ENCODE assay signal across 8 cellular contexts in the genomic region with DNA sequence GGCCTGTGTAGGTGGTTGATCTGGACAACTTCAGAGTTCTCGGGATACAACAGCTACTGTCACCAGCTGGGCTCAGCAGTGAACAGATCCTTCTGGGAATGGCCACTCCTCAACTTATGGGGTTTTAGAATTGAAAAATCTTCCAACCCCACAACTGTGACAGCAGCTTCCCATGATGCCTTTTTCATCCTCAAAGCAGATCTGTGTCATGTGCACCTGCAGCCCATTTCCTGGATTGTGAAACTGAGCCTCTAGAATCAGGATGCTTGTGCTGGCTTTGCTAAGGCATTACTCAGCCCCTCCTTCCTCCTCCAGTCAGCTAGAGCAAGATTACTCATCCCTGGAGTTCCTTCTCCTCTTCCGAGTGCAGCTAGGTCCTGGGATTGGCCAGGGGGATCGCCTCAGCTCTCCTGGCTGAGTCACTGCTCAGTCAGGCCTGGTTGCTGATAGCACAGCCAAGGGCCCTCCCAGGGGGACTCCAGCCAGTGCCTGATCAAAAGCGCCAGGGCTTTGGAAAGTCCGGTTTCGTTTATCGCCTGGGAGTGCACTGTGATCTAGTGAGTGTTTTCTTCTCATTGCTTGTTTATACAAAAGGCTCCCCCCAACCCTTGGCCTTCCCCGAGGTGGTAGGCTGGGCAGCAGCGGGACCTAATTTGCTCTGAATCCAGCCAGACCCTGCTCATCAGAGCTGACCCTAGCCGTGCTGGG. TPM values are rescaled to one million over a fixed set of nuclear protein-coding genes. Genes with fewer than 3 reads are reported as not detected.
DNase-seq lines count a peak whose midpoint lies in the region; ATAC-seq and TF ChIP-seq lines count a peak whose summit lies in the region.

No MANE protein-coding gene starts in this region.

- no peaks in the 10 kb centered on the region for H3K27me3 ChIP-seq in BJ (ENCODE audit: control insufficient read depth, insufficient read depth, low read length)
- no peaks in the 10 kb centered on the region for H3K27me3 ChIP-seq in layer of hippocampus (ENCODE audit: control insufficient read depth, insufficient read depth, low read length)

- peak overlapping the region; percentile 32 for H3K27ac ChIP-seq in layer of hippocampus (ENCODE audit: low read depth, low read length)

- ATAC-seq in GM19328 (IDR thresholded peaks at IDR 0.05; ENCODE audit: unreplicated experiment) (peak; percentile 40), HG03442 (IDR thresholded peaks at IDR 0.05; ENCODE audit: unreplicated experiment) (peak; percentile 64)

- no peak for TF ChIP-seq CTCF in BJ (IDR thresholded peaks at IDR 0.05; ENCODE audit: insufficient read depth, low read depth, low read length)

- H3K36me3 ChIP-seq in BJ (ENCODE audit: control insufficient read depth, insufficient read depth, low read length), result no peaks in the 10 kb centered on the region

- CTCF ChIA-PET in BJ (lab: Yijun Ruan, JAX), result interaction anchor here (0.5 to 3.1 kb wide), 18 partner anchors 11 to 1263 kb away, joined by 3 to 28 read pairs (median 5); no protein-coding TSS in a partner anchor

- DNase-seq in BJ (ENCODE audit: low read depth), result peak; percentile 97
- DNase-seq in NCI-H510A (lab: John Stamatoyannopoulos, UW), result peak; percentile 72
- peak; percentile 61 for DNase-seq in activated CD4-positive, CD25-positive, alpha-beta regulatory T cell treated with anti-CD3 and anti-CD28 coated beads, Interleukin-2, amount 50 U/mL, for 72 hours
- peak; percentile 72 to 80 for DNase-seq in cerebellar nuclear complex (lab: John Stamatoyannopoulos, UW)
- peak in 3 of 4 experiments; percentile 45 to 76 (median 70) for DNase-seq in stimulated activated CD4-positive, alpha-beta T cell treated with anti-CD3 and anti-CD28 coated beads, Interleukin-1b, Interleukin-23, amount 100 ng/mL, for 24 hours (ENCODE audit: low read depth in 4 of 4, low spot score in 1 of 4)

- POLR2A ChIA-PET in BJ (lab: Charles Lee), result no interaction called here

- 0 out of 2 replicates have a peak overlapping the region, but pooled peaks have one; percentile 15 for H3K4me3 ChIP-seq in BJ (ENCODE audit: low read depth, low read length)

RNA-seq across cellular contexts. Expression of a gene that starts 2.4 kb away (rescaled TPM):
- polyA plus RNA-seq in BJ (2011; rRNA removed), result 20.7 and 20.8 TPM in 2 replicates
- 13.2 and 15.8 TPM in 2 replicates for polyA minus RNA-seq in BJ (2011; rRNA and poly(A)+ RNA removed)

Comparison
In these comparisons a context has a peak if more than half of its experiments do, and no peak if none do; other contexts are left out.
1. Peak in every context shown above with its lines: DNase-seq, ATAC-seq, H3K4me3 ChIP-seq and H3K27ac ChIP-seq.